Comparison of ENCODE assay signal across 9 cellular contexts in genomic region chr21:33231526-33231925, GRCh38. TPM values are rescaled to one million over a fixed set of nuclear protein-coding genes. Genes with fewer than 3 reads are reported as not detected.
DNase-seq lines count a peak whose midpoint lies in the region; ATAC-seq and TF ChIP-seq lines count a peak whose summit lies in the region.
"Had no signal": no experiment of that assay in that cellular context is flagged by ENCODE, and none has a peak within 500 bp of the region (broad histone marks: within the 10 kb centered on the region; RNA-seq: fewer than 3 reads in every experiment).

No MANE protein-coding gene starts in this region.

- H3K79me1 ChIP-seq in trophoblast cell (ENCODE audit: low read length), result peaks cover 6% of the 10 kb centered on the region

- peak overlapping the region; percentile 58 to 96 (median 91) for H3K27ac Mint-ChIP-seq in CD4-positive, alpha-beta memory T cell
- H3K27ac Mint-ChIP-seq in central memory CD8-positive, alpha-beta T cell (ENCODE audit: low read depth), result peak overlapping the region; percentile 87

- peak overlapping the region; percentile 70 to 87 for H3K4me3 ChIP-seq in CD4-positive, alpha-beta memory T cell (ENCODE audit: low read length in 2 of 2)
- H3K4me3 ChIP-seq in PC-9 (peak overlapping the region; percentile 79; the same call in 1 of the 2 replicates), trophoblast cell (ENCODE audit: low read depth, low read length) (no peak overlapping the region)

- CTCF ChIA-PET in CD4-positive, alpha-beta memory T cell (lab: Charles Lee; ENCODE audit: partially characterized antibody), result interaction anchor here (1.1 to 1.7 kb wide), 6 partner anchors 10 to 145 kb away, joined by 3 to 5 read pairs (median 4); partner anchors contain the start of gene IFNAR1
- CTCF ChIA-PET in PC-9 (lab: Charles Lee), result no interaction called here

- no peaks in the 10 kb centered on the region for H4K20me1 ChIP-seq in PC-9 (ENCODE audit: insufficient read depth)

- BruUV-seq in PC-9 (replicated peaks; lab: Mats Ljungman, UMichigan), result TSS peak; percentile 46

- H4K12ac ChIP-seq in trophoblast cell (ENCODE audit: low read depth, low read length), result no peak overlapping the region

- H3K18ac ChIP-seq in trophoblast cell (ENCODE audit: low read length), result peak overlapping the region; percentile 69

- no peak overlapping the region for H3K14ac ChIP-seq in trophoblast cell (ENCODE audit: low read length)

- peak overlapping the region; percentile 89 to 97 (median 94) for H3K4me3 Mint-ChIP-seq in CD4-positive, alpha-beta memory T cell
- H3K4me3 Mint-ChIP-seq in central memory CD8-positive, alpha-beta T cell, result peak overlapping the region; percentile 81

- H3K9ac ChIP-seq in trophoblast cell (ENCODE audit: low read length), result no peak overlapping the region

- H2AFZ ChIP-seq in PC-9 (no peak overlapping the region), trophoblast cell (ENCODE audit: insufficient read depth, low read length, poor library complexity) (no peak overlapping the region)

- peak overlapping the region; percentile 88 for H3K4me2 ChIP-seq in PC-9
- H3K4me2 ChIP-seq in trophoblast cell (ENCODE audit: low read length), result no peak overlapping the region

- no peaks in the 10 kb centered on the region for H3K36me3 ChIP-seq in CD4-positive, alpha-beta memory T cell (ENCODE audit: insufficient read depth, low read length)
- H3K36me3 ChIP-seq in PC-9 (ENCODE audit: low read depth) (no peaks in the 10 kb centered on the region), trophoblast cell (ENCODE audit: control insufficient read depth in 1 of 2, insufficient read depth in 2 of 2, low read length in 2 of 2) (peaks cover 0 to 4% of the 10 kb centered on the region in 2 experiments)

- H3K4ac ChIP-seq in trophoblast cell (ENCODE audit: low read depth, low read length), result no peak overlapping the region

- no peak overlapping the region for H2BK12ac ChIP-seq in trophoblast cell (ENCODE audit: low read length)

- peaks cover 18% of the 10 kb centered on the region for H3F3A ChIP-seq in PC-9 (ENCODE audit: insufficient read depth, low read depth)

- intact Hi-C loops in CD4-positive, alpha-beta memory T cell (cut with micrococcal nuclease), result loop anchor here (2.0 to 5.0 kb wide), 4 partner anchors 13 to 91 kb away; partner anchors contain the start of genes IFNAR1 and IL10RB
- intact Hi-C loops in PC-9 (cut with micrococcal nuclease; ENCODE audit: unreplicated experiment), result no loop called here

- no peaks in the 10 kb centered on the region for H3K9me2 ChIP-seq in PC-9 (ENCODE audit: insufficient read depth)

- H3K27ac ChIP-seq in CD4-positive, alpha-beta memory T cell (ENCODE audit: low read depth, low read length), result peak overlapping the region; percentile 86
- H3K27ac ChIP-seq in PC-9 (no peak overlapping the region), trophoblast cell (ENCODE audit: low read depth, low read length) (no peak overlapping the region)

- POLR2A ChIA-PET in CD4-positive, alpha-beta memory T cell (lab: Charles Lee; ENCODE audit: partially characterized antibody), result interaction anchor here (0.7 to 4.9 kb wide), 12 partner anchors 8 to 248 kb away, joined by 3 to 33 read pairs (median 8); partner anchors contain the start of genes IFNAR1, IL10RB and TMEM50B
- POLR2A ChIA-PET in PC-9 (lab: Charles Lee; ENCODE audit: unreplicated experiment), result no interaction called here

- peak in 1 of 5 donors; percentile 46 for DNase-seq in CD4-positive, alpha-beta memory T cell
- no peak for DNase-seq in PC-9
- DNase-seq in central memory CD8-positive, alpha-beta T cell (ENCODE audit: low spot score in 2 of 2), result no peak
- DNase-seq in trophoblast cell, result no peak
- no peak for DNase-seq in NCI-H69 (lab: John Stamatoyannopoulos, UW)
- DNase-seq: NCI-H2081 had no signal

- H2BK120ac ChIP-seq in trophoblast cell (ENCODE audit: insufficient read depth, low read length, poor library complexity), result no peak overlapping the region

- no peaks in the 10 kb centered on the region for H3K9me3 ChIP-seq in CD4-positive, alpha-beta memory T cell (ENCODE audit: control insufficient read depth in 1 of 2, low read length in 2 of 2)
- no peaks in the 10 kb centered on the region for H3K9me3 ChIP-seq in PC-9 (ENCODE audit: insufficient read depth, low read depth)
- no peaks in the 10 kb centered on the region for H3K9me3 ChIP-seq in trophoblast cell (ENCODE audit: insufficient read depth, low read depth, low read length)

- H3K79me2 ChIP-seq in PC-9 (ENCODE audit: low read depth), result peaks cover 5% of the 10 kb centered on the region; the same call in 1 of the 2 replicates
- peaks cover 5% of the 10 kb centered on the region for H3K79me2 ChIP-seq in trophoblast cell (ENCODE audit: control insufficient read depth, insufficient read depth, low read length, poor library complexity)

- H2BK5ac ChIP-seq in trophoblast cell (ENCODE audit: low read depth, low read length, poor library complexity), result no peak overlapping the region

- H3K36me3 Mint-ChIP-seq in CD4-positive, alpha-beta memory T cell, result peaks cover 16 to 30% of the 10 kb centered on the region in 2 donors
- peaks cover 16% of the 10 kb centered on the region for H3K36me3 Mint-ChIP-seq in central memory CD8-positive, alpha-beta T cell (ENCODE audit: insufficient read depth)

- H3K9me3 Mint-ChIP-seq in CD4-positive, alpha-beta memory T cell, result no peaks in the 10 kb centered on the region
- no peaks in the 10 kb centered on the region for H3K9me3 Mint-ChIP-seq in central memory CD8-positive, alpha-beta T cell

- no peak overlapping the region for H3K23ac ChIP-seq in trophoblast cell (ENCODE audit: low read length)

- no peak for TF ChIP-seq CTCF in PC-9 (conservative IDR thresholded peaks at IDR 0.05)

- H3K4me1 ChIP-seq in CD4-positive, alpha-beta memory T cell (ENCODE audit: insufficient read depth, low read length), result peaks cover 53% of the 10 kb centered on the region
- H3K4me1 ChIP-seq in PC-9 (replicated peaks; ENCODE audit: insufficient read depth), result peaks cover 23% of the 10 kb centered on the region
- peaks cover 11 to 13% of the 10 kb centered on the region in 2 experiments for H3K4me1 ChIP-seq in trophoblast cell (ENCODE audit: control insufficient read depth in 1 of 2, insufficient read depth in 2 of 2, low read length in 2 of 2)

- H3K4me1 Mint-ChIP-seq in CD4-positive, alpha-beta memory T cell, result peaks cover 38 to 62% (median 48%) of the 10 kb centered on the region in 4 donors
- H3K4me1 Mint-ChIP-seq in central memory CD8-positive, alpha-beta T cell, result peaks cover 62% of the 10 kb centered on the region

- H2AK5ac ChIP-seq in trophoblast cell (ENCODE audit: low read length), result no peak overlapping the region

- no peak overlapping the region for H4K8ac ChIP-seq in trophoblast cell (ENCODE audit: low read depth, low read length)

- ATAC-seq in central memory CD8-positive, alpha-beta T cell (replicated peaks; ENCODE audit: extremely low read depth, poor library complexity, severe bottlenecking), result no peak
- ATAC-seq in HG03342 (IDR thresholded peaks at IDR 0.05; ENCODE audit: unreplicated experiment) (no peak), GM19397 (IDR thresholded peaks at IDR 0.05; ENCODE audit: unreplicated experiment) (no peak), HG02938 (IDR thresholded peaks at IDR 0.05; ENCODE audit: unreplicated experiment) (no peak)

- no peak overlapping the region for H4K91ac ChIP-seq in trophoblast cell (ENCODE audit: low read depth, low read length)

- no CpG with 5 or more reads among the region's 8 CpGs for WGBS in trophoblast cell (ENCODE audit: extremely low coverage, insufficient coverage, insufficient read length)

- no peaks in the 10 kb centered on the region for H3K27me3 ChIP-seq in CD4-positive, alpha-beta memory T cell (ENCODE audit: insufficient read depth, low read length)
- no peaks in the 10 kb centered on the region for H3K27me3 ChIP-seq in PC-9 (ENCODE audit: insufficient read depth, low read depth)
- no peaks in the 10 kb centered on the region for H3K27me3 ChIP-seq in trophoblast cell (ENCODE audit: insufficient read depth, low read length)

- H3K27me3 Mint-ChIP-seq in CD4-positive, alpha-beta memory T cell, result no peaks in the 10 kb centered on the region
- no peaks in the 10 kb centered on the region for H3K27me3 Mint-ChIP-seq in central memory CD8-positive, alpha-beta T cell

RNA-seq across cellular contexts. Expression of gene IFNAR2, which starts 1.8 kb away (rescaled TPM):
- total RNA-seq in CD4-positive, alpha-beta memory T cell, result 10 to 100 TPM; 76.5 to 77.7 TPM
- 10 to 100 TPM; 78.0 to 81.1 TPM for polyA plus RNA-seq in CD4-positive, alpha-beta memory T cell
- total RNA-seq in PC-9 (2021), result 8.5 and 10.3 TPM in 2 replicates
- polyA plus RNA-seq in trophoblast cell (2013), result 7.0 and 7.9 TPM in 2 replicates

RNA-seq across cellular contexts. Expression of gene IL10RB, which starts 34.6 kb away (rescaled TPM):
- 10 to 100 TPM; 30.6 to 36.4 TPM for total RNA-seq in CD4-positive, alpha-beta memory T cell
- 10 to 100 TPM; 53.3 to 61.8 TPM for polyA plus RNA-seq in CD4-positive, alpha-beta memory T cell
- 18.3 and 23.1 TPM in 2 replicates for total RNA-seq in PC-9 (2021)
- polyA plus RNA-seq in trophoblast cell (2013), result 8.6 and 8.7 TPM in 2 replicates
